14 cellular contexts compared by ENCODE assay signal in the genomic region with DNA sequence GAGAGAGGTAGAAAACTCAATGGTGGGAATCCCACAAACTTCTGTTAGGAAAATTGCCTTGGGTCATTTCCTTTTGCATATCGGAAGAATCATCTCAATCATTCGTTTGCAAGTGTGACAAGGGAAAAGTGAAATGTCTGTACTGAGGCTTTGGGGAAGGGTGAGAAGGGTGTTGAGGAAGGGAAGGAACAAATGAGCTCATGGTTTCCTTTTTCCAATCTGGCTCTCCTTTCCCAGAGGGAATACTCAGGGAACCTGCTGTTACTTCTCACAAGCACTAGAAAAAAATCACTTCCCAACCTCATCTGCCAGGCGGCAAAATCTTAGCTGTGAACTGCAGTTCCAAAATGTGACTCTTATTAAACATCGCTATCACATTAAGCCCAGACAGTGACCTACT.
DNase-seq lines count a peak whose midpoint lies in the region; ATAC-seq and TF ChIP-seq lines count a peak whose summit lies in the region.
"Had no signal": no experiment of that assay in that cellular context is flagged by ENCODE, and none has a peak within 500 bp of the region (broad histone marks: within the 10 kb centered on the region; RNA-seq: fewer than 3 reads in every experiment).

No MANE protein-coding gene starts in this region.

- H4K91ac ChIP-seq in mesenchymal stem cell (ENCODE audit: low read length): no peak overlapping the region

- DNase-seq in Right ventricle myocardium inferior (ENCODE audit: missing footprints): no peak
- DNase-seq in cardiac septum (ENCODE audit: low spot score): no peak
- DNase-seq in NCI-H2171 (lab: John Stamatoyannopoulos, UW): peak; percentile 27
- DNase-seq in mesenchymal stem cell: no peak
- DNase-seq in uterus: no peak
- DNase-seq: 8988T; Calu3; CD8-positive, alpha-beta T cell; GM23248; IMR-90 had no signal

- no peak overlapping the region for H2AK5ac ChIP-seq in mesenchymal stem cell (ENCODE audit: low read length, severe bottlenecking)

- TF ChIP-seq CTCF in gastroesophageal sphincter (IDR thresholded peaks at IDR 0.05): no peak
- TF ChIP-seq CTCF in uterus (IDR thresholded peaks at IDR 0.05): no peak

- H2BK12ac ChIP-seq in mesenchymal stem cell (ENCODE audit: low read length in 2 of 2): no peak overlapping the region

- H3K36me3 ChIP-seq in gastroesophageal sphincter: no peaks in the 10 kb centered on the region
- H3K36me3 ChIP-seq in mesenchymal stem cell (ENCODE audit: control insufficient read depth in 1 of 2, insufficient read depth in 2 of 2, low read depth in 1 of 2, low read length in 2 of 2): no peaks in the 10 kb centered on the region
- no peaks in the 10 kb centered on the region for H3K36me3 ChIP-seq in uterus
- H3K36me3 ChIP-seq: BLaER1 treated with 17β-estradiol and CSF1 and Interleukin-3, amounts not matched to agents 10 nM and 100 nM; HAP-1 had no signal

- no peak overlapping the region for H3K4me2 ChIP-seq in mesenchymal stem cell (ENCODE audit: low read length, poor library complexity, severe bottlenecking)
- H3K4me2 ChIP-seq: BLaER1 treated with 17β-estradiol and CSF1 and Interleukin-3, amounts not matched to agents 10 nM and 100 nM had no signal

- WGBS in gastroesophageal sphincter (ENCODE audit: low coverage in 1 of 2), 2 donors: 33 to 74% methylated on average over 1 to 4 of the region's 4 CpGs
- 92% methylated on average over 3 of the region's 4 CpGs for WGBS in mesenchymal stem cell

- no peak for TF ChIP-seq POLR2A in gastroesophageal sphincter (IDR thresholded peaks at IDR 0.05)
- no peak for TF ChIP-seq POLR2A in uterus (IDR thresholded peaks at IDR 0.05)

- no peak overlapping the region for H2BK120ac ChIP-seq in mesenchymal stem cell (ENCODE audit: low read depth, low read length)

- H3K27me3 ChIP-seq in gastroesophageal sphincter (no peaks in the 10 kb centered on the region), mesenchymal stem cell (ENCODE audit: control insufficient read depth in 1 of 2, insufficient read depth in 1 of 2, low read length in 2 of 2) (no peaks in the 10 kb centered on the region), uterus (no peaks in the 10 kb centered on the region)
- H3K27me3 ChIP-seq: BLaER1 treated with 17β-estradiol and CSF1 and Interleukin-3, amounts not matched to agents 10 nM and 100 nM had no signal

- ATAC-seq in Right ventricle myocardium inferior (peak; percentile 75), gastroesophageal sphincter (peak; percentile 38), HG03280 (IDR thresholded peaks at IDR 0.05; ENCODE audit: unreplicated experiment) (no peak)
- ATAC-seq: CD8-positive, alpha-beta T cell had no signal

- H3K9me3 ChIP-seq in gastroesophageal sphincter (no peaks in the 10 kb centered on the region), mesenchymal stem cell (ENCODE audit: control insufficient read depth, low read length) (no peaks in the 10 kb centered on the region), uterus (no peaks in the 10 kb centered on the region)
- H3K9me3 ChIP-seq: BLaER1 treated with 17β-estradiol and CSF1 and Interleukin-3, amounts not matched to agents 10 nM and 100 nM; HAP-1 had no signal

- TF ChIP-seq EP300 in gastroesophageal sphincter (IDR thresholded peaks at IDR 0.05): no peak

- H3K27ac ChIP-seq in gastroesophageal sphincter: no peak overlapping the region
- H3K27ac ChIP-seq in mesenchymal stem cell (ENCODE audit: low read length, poor library complexity, severe bottlenecking): no peak overlapping the region
- H3K27ac ChIP-seq in uterus: no peak overlapping the region
- H3K27ac ChIP-seq: BLaER1 treated with 17β-estradiol and CSF1 and Interleukin-3, amounts not matched to agents 10 nM and 100 nM; GM23248 had no signal

- intact Hi-C loops in Right ventricle myocardium inferior (cut with DNase I) (no loop called here), cardiac septum (cut with DNase I) (loop anchor here (10.0 kb wide), 1 partner anchor 49 kb away; no protein-coding TSS in a partner anchor), uterus (cut with DNase I; ENCODE audit: low total_unique reads) (no loop called here)

- no peak overlapping the region for H2BK5ac ChIP-seq in mesenchymal stem cell (ENCODE audit: low read depth, low read length, poor library complexity, severe bottlenecking)

- H3K14ac ChIP-seq in mesenchymal stem cell (ENCODE audit: low read length in 2 of 2): no peak overlapping the region

- H3K23ac ChIP-seq in mesenchymal stem cell (ENCODE audit: low read length in 2 of 2): no peak overlapping the region

- H3K79me1 ChIP-seq in mesenchymal stem cell (replicated peaks; ENCODE audit: low read length, poor library complexity, severe bottlenecking): no peaks in the 10 kb centered on the region

- H3K9ac ChIP-seq in mesenchymal stem cell (ENCODE audit: low read length): no peak overlapping the region
- H3K9ac ChIP-seq: BLaER1 treated with 17β-estradiol and CSF1 and Interleukin-3, amounts not matched to agents 10 nM and 100 nM; GM23248 had no signal

- H3K4ac ChIP-seq in mesenchymal stem cell (ENCODE audit: low read depth in 1 of 2, low read length in 2 of 2): no peak overlapping the region

- H4K8ac ChIP-seq in mesenchymal stem cell (ENCODE audit: low read length): peak overlapping the region; percentile 31

- no peak overlapping the region for H2BK15ac ChIP-seq in mesenchymal stem cell (ENCODE audit: low read depth, poor library complexity, severe bottlenecking)

- H3K4me3 ChIP-seq in gastroesophageal sphincter (no peak overlapping the region), mesenchymal stem cell (ENCODE audit: insufficient read depth in 1 of 2, low read depth in 1 of 2, low read length in 2 of 2) (no peak overlapping the region), uterus (no peak overlapping the region)
- H3K4me3 ChIP-seq: BLaER1 treated with 17β-estradiol and CSF1 and Interleukin-3, amounts not matched to agents 10 nM and 100 nM; GM23248; HAP-1 had no signal

- no peak overlapping the region for H3K18ac ChIP-seq in mesenchymal stem cell (ENCODE audit: low read depth in 1 of 2, low read length in 2 of 2)

- H3K4me1 ChIP-seq in gastroesophageal sphincter (peaks cover 0 to 7% (median 0%) of the 10 kb centered on the region in 3 donors), mesenchymal stem cell (ENCODE audit: control insufficient read depth, insufficient read depth, low read depth, low read length) (peaks cover 3% of the 10 kb centered on the region), uterus (no peaks in the 10 kb centered on the region)
- H3K4me1 ChIP-seq: BLaER1 treated with 17β-estradiol and CSF1 and Interleukin-3, amounts not matched to agents 10 nM and 100 nM; HAP-1 had no signal

- H2AFZ ChIP-seq in mesenchymal stem cell (ENCODE audit: low read depth, low read length): no peak overlapping the region
- H2AFZ ChIP-seq: GM23248 had no signal
